ENCODE assay signal across 13 cellular contexts in genomic region chr3:169026543-169027181, GRCh38.
DNase-seq lines count a peak whose midpoint lies in the region; ATAC-seq and TF ChIP-seq lines count a peak whose summit lies in the region.
"Had no signal": no experiment of that assay in that cellular context is flagged by ENCODE, and none has a peak within 500 bp of the region (broad histone marks: within the 10 kb centered on the region; RNA-seq: fewer than 3 reads in every experiment).

No MANE protein-coding gene starts in this region.

- H3K27ac Mint-ChIP-seq in activated naive CD4-positive, alpha-beta T cell treated with anti-CD3 and anti-CD28 coated beads, Interleukin-2, amount 10 ng/mL, durations not matched to agents 7 days and 5 days: no peak overlapping the region
- H3K27ac Mint-ChIP-seq: CD4-positive, alpha-beta T cell had no signal

- H3K36me3 ChIP-seq in kidney epithelial cell (ENCODE audit: control insufficient read depth, insufficient read depth, low read length): no peaks in the 10 kb centered on the region
- H3K36me3 ChIP-seq: right lobe of liver had no signal

- in situ Hi-C loops in astrocyte of the cerebellum (cut with HindIII; ENCODE audit: low sequenced_read_pairs) (no loop called here), G401 (cut with HindIII; ENCODE audit: low sequenced_read_pairs) (no loop called here)

- no peak for TF ChIP-seq RAD21 in Ishikawa (IDR thresholded peaks at IDR 0.05; ENCODE audit: low read depth)

- DNase-seq in AG09309 (ENCODE audit: low read depth): peak; percentile 88
- peak; percentile 94 for DNase-seq in astrocyte of the cerebellum (ENCODE audit: low read depth)
- DNase-seq in kidney epithelial cell (ENCODE audit: low read depth): peak; percentile 81
- no peak for DNase-seq in OCI-M2 (lab: John Stamatoyannopoulos, UW; ENCODE audit: unreplicated experiment)
- no peak for DNase-seq in G401 (ENCODE audit: low spot score)
- no peak for DNase-seq in activated naive CD4-positive, alpha-beta T cell treated with anti-CD3 and anti-CD28 coated beads, Interleukin-2, amount 10 ng/mL, durations not matched to agents 7 days and 5 days
- DNase-seq: activated CD4-positive, alpha-beta T cell treated with anti-CD3 and anti-CD28 coated beads, Interleukin-2, amount 50 U/mL, for 1 hour; aorta; CD4-positive, alpha-beta T cell; right lobe of liver; stimulated activated naive CD8-positive, alpha-beta T cell treated with anti-CD3 and anti-CD28 coated beads, Interleukin-15, Interleukin-2, amounts not matched to agents 100 U/mL and 50 U/mL, for 24 hours had no signal

- no peak overlapping the region for H3K4me3 ChIP-seq in AG09309 (ENCODE audit: control insufficient read depth, low read depth, low read length)
- H3K4me3 ChIP-seq in astrocyte of the cerebellum (ENCODE audit: low read depth, low read length): no peak overlapping the region
- H3K4me3 ChIP-seq in kidney epithelial cell (ENCODE audit: low read depth, low read length): no peak overlapping the region
- H3K4me3 ChIP-seq: right lobe of liver had no signal

- CTCF ChIA-PET in activated naive CD4-positive, alpha-beta T cell treated with anti-CD3 and anti-CD28 coated beads, Interleukin-2, amount 10 ng/mL, durations not matched to agents 7 days and 5 days (lab: Charles Lee): no interaction called here

- no peaks in the 10 kb centered on the region for H3K9me3 Mint-ChIP-seq in activated naive CD4-positive, alpha-beta T cell treated with anti-CD3 and anti-CD28 coated beads, Interleukin-2, amount 10 ng/mL, durations not matched to agents 7 days and 5 days
- H3K9me3 Mint-ChIP-seq: CD4-positive, alpha-beta T cell had no signal

- TF ChIP-seq CTCF in AG09309 (IDR thresholded peaks at IDR 0.05; ENCODE audit: control insufficient read depth, insufficient read depth, low read depth, low read length, missing control alignments): no peak
- TF ChIP-seq CTCF in astrocyte of the cerebellum (IDR thresholded peaks at IDR 0.05; ENCODE audit: low read depth, low read length, missing control alignments): no peak
- no peak for TF ChIP-seq CTCF in kidney epithelial cell (IDR thresholded peaks at IDR 0.05; ENCODE audit: insufficient read depth, low read length, poor library complexity, severe bottlenecking)

- no peaks in the 10 kb centered on the region for H3K4me1 Mint-ChIP-seq in activated naive CD4-positive, alpha-beta T cell treated with anti-CD3 and anti-CD28 coated beads, Interleukin-2, amount 10 ng/mL, durations not matched to agents 7 days and 5 days

- no peak overlapping the region for H3K4me3 Mint-ChIP-seq in activated naive CD4-positive, alpha-beta T cell treated with anti-CD3 and anti-CD28 coated beads, Interleukin-2, amount 10 ng/mL, durations not matched to agents 7 days and 5 days
- H3K4me3 Mint-ChIP-seq: CD4-positive, alpha-beta T cell had no signal

- no peak; the same call in 1 of the 2 replicates for TF ChIP-seq EP300 in Ishikawa (IDR thresholded peaks at IDR 0.05; ENCODE audit: borderline replicate concordance)

- no peaks in the 10 kb centered on the region for H3K36me3 Mint-ChIP-seq in activated naive CD4-positive, alpha-beta T cell treated with anti-CD3 and anti-CD28 coated beads, Interleukin-2, amount 10 ng/mL, durations not matched to agents 7 days and 5 days

- no peak for ATAC-seq in GM18907 (IDR thresholded peaks at IDR 0.05; ENCODE audit: unreplicated experiment)
- ATAC-seq: stimulated activated naive CD8-positive, alpha-beta T cell treated with anti-CD3 and anti-CD28 coated beads, Interleukin-15, Interleukin-2, amounts not matched to agents 100 U/mL and 50 U/mL, for 24 hours had no signal

- no peaks in the 10 kb centered on the region for H3K27me3 Mint-ChIP-seq in activated naive CD4-positive, alpha-beta T cell treated with anti-CD3 and anti-CD28 coated beads, Interleukin-2, amount 10 ng/mL, durations not matched to agents 7 days and 5 days
- H3K27me3 Mint-ChIP-seq: CD4-positive, alpha-beta T cell had no signal

- H3K27me3 ChIP-seq in kidney epithelial cell (ENCODE audit: control insufficient read depth, insufficient read depth, low read length): no peaks in the 10 kb centered on the region
- H3K27me3 ChIP-seq: right lobe of liver had no signal

TF ChIP-seq in Ishikawa, 13 proteins besides CTCF, POLR2A, EP300 and RAD21:
- TF ChIP-seq CREB1 (IDR thresholded peaks at IDR 0.05; ENCODE audit: low read depth): no peak
- TF ChIP-seq NFIC (IDR thresholded peaks at IDR 0.05): peak; percentile 40; the same call in 1 of the 2 replicates
TF ChIP-seq in Ishikawa: peak in this region for 1.

Comparison
In these comparisons a context has a peak if more than half of its experiments do, and no peak if none do; other contexts are left out.
1. DNase-seq: peak in AG09309 (single experiment), astrocyte of the cerebellum (single experiment) and kidney epithelial cell (single experiment); none in OCI-M2 (single experiment), G401 (single experiment) and activated naive CD4-positive, alpha-beta T cell treated with anti-CD3 and anti-CD28 coated beads, Interleukin-2, amount 10 ng/mL, durations not matched to agents 7 days and 5 days (single experiment).